ENCODE assay signal across 21 cellular contexts in the genomic region with DNA sequence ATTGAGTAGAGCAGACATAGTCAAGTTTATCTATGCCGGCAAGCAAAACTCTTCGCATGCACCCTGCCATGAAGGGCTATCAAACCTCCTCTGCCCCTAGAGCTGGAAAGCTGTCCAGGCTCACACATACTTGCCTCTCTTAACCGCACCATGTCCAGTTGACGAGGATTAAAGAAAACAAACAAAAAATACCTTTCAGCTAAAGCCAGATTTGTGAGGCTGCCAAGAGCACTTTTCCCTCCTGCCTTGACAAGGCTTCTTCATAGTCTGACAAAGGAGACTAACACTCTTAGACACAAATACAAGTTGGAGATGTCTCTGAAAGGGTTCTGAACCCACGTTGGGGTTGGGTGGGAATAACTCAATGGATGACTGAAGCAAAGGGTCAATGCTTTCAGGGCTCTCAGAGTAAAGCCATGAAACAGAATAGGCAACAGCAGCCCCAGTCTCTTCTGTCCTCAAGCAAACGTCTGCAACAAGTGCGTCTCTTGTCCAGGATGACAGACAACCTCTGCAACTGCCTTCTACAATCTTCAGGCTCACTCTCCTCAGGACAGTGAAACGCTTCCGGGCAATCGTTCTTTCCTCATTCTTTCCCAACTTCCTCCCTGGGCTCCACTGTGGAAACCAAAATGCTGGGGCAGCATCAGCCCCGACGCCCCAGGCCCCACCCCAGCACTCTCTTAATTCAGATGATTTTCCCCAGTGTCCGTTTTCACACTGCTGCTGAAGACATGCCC. TPM values are rescaled to one million over a fixed set of nuclear protein-coding genes. Genes with fewer than 3 reads are reported as not detected.
DNase-seq lines count a peak whose midpoint lies in the region; FAIRE-seq and TF ChIP-seq lines count a peak whose summit lies in the region.
"Had no signal": no experiment of that assay in that cellular context is flagged by ENCODE, and none has a peak within 500 bp of the region (broad histone marks: within the 10 kb centered on the region; RNA-seq: fewer than 3 reads in every experiment).

No MANE protein-coding gene starts in this region.

- H3K79me2 ChIP-seq in astrocyte (ENCODE audit: insufficient read depth, low read length) = peaks cover 37% of the 10 kb centered on the region
- H3K79me2 ChIP-seq in MM.1S (ENCODE audit: low read length) = no peaks in the 10 kb centered on the region

- DNase-seq in AG04450 (ENCODE audit: low read depth, low spot score) (peak; percentile 55), NOMO-1 treated with DMSO at 0.1 percent for 48 hours (lab: John Stamatoyannopoulos, UW; ENCODE audit: unreplicated experiment) (peak; percentile 42), astrocyte (ENCODE audit: low read depth) (peak; percentile 88), iris pigment epithelial cell (ENCODE audit: low read depth) (peak; percentile 95), MM.1S (no peak), amygdala (lab: John Stamatoyannopoulos, UW) (no peak), ACHN (no peak), NCI-H345 treated with DMSO at 0.1 percent for 48 hours (lab: John Stamatoyannopoulos, UW; ENCODE audit: unreplicated experiment) (no peak)
- DNase-seq: activated CD4-positive, alpha-beta T cell treated with anti-CD3 and anti-CD28 coated beads, Interleukin-2, amount 50 U/mL, for 4 hours; activated T-cell treated with anti-CD3 and anti-CD28 coated beads, Interleukin-2, amount 50 U/mL, for 24 hours; effector CD4-positive, alpha-beta T cell; heart right ventricle; islet precursor cell; retina; stimulated activated CD4-positive, alpha-beta T cell treated with anti-CD3 and anti-CD28 coated beads, Interleukin-15, amount 100 ng/mL, for 24 hours; stimulated activated naive CD4-positive, alpha-beta T cell had no signal

- H3K36me3 Mint-ChIP-seq in astrocyte (ENCODE audit: low read depth, unreplicated experiment) = peaks cover 28% of the 10 kb centered on the region

- H3K36me3 ChIP-seq in astrocyte (ENCODE audit: insufficient read depth, low read length) = no peaks in the 10 kb centered on the region
- H3K36me3 ChIP-seq in MM.1S (replicated peaks; ENCODE audit: insufficient read depth, low read length) = no peaks in the 10 kb centered on the region
- H3K36me3 ChIP-seq: HAP-1, heart right ventricle had no signal

- peaks cover 5% of the 10 kb centered on the region for H3K9me3 Mint-ChIP-seq in astrocyte (ENCODE audit: unreplicated experiment)
- H3K9me3 Mint-ChIP-seq: activated naive CD4-positive, alpha-beta T cell treated with anti-CD3 and anti-CD28 coated beads, Interleukin-2, amount 50 U/mL, for 24 hours had no signal

- H3K27ac Mint-ChIP-seq in astrocyte (ENCODE audit: unreplicated experiment) = peak overlapping the region; percentile 88
- H3K27ac Mint-ChIP-seq: activated naive CD4-positive, alpha-beta T cell treated with anti-CD3 and anti-CD28 coated beads, Interleukin-2, amount 50 U/mL, for 24 hours; activated T-cell treated with anti-CD3 and anti-CD28 coated beads, Interleukin-2, amount 50 U/mL, for 24 hours; type B pancreatic cell had no signal

- H3K4me1 Mint-ChIP-seq in astrocyte (ENCODE audit: low read depth, unreplicated experiment) = peaks cover 9% of the 10 kb centered on the region
- H3K4me1 Mint-ChIP-seq: activated naive CD4-positive, alpha-beta T cell treated with anti-CD3 and anti-CD28 coated beads, Interleukin-2, amount 50 U/mL, for 24 hours had no signal

- no peak overlapping the region for H3K4me3 ChIP-seq in AG04450 (ENCODE audit: low read depth, low read length)
- H3K4me3 ChIP-seq in astrocyte (ENCODE audit: insufficient read depth, low read depth, low read length) = no peak overlapping the region
- no peak overlapping the region for H3K4me3 ChIP-seq in MM.1S (ENCODE audit: low read length)
- H3K4me3 ChIP-seq: HAP-1, heart right ventricle had no signal

- H2AFZ ChIP-seq in astrocyte (ENCODE audit: low read depth, low read length) (no peak overlapping the region), MM.1S (ENCODE audit: low read length) (no peak overlapping the region)

- CTCF ChIA-PET in AG04450 (lab: Charles Lee) = interaction anchor here (0.8 to 2.3 kb wide), 3 partner anchors 13 to 155 kb away, joined by 3 to 12 read pairs (median 8); no protein-coding TSS in a partner anchor

- no peak for FAIRE-seq in astrocyte (lab: Jason Lieb, UNC)
- FAIRE-seq: A204.1, TTC549 had no signal

- H3K27me3 ChIP-seq in AG04450 (ENCODE audit: control insufficient read depth, insufficient read depth, low read length) (no peaks in the 10 kb centered on the region), astrocyte (ENCODE audit: insufficient read depth, low read length) (no peaks in the 10 kb centered on the region), MM.1S (replicated peaks; ENCODE audit: insufficient read depth, low read length) (no peaks in the 10 kb centered on the region)
- H3K27me3 ChIP-seq: heart right ventricle had no signal

- H4K20me1 ChIP-seq in astrocyte (ENCODE audit: insufficient read depth, low read length) (no peaks in the 10 kb centered on the region), MM.1S (ENCODE audit: insufficient read depth, low read length) (no peaks in the 10 kb centered on the region)

- peak overlapping the region; percentile 67 for H3K9ac ChIP-seq in astrocyte (ENCODE audit: low read length)
- no peak overlapping the region for H3K9ac ChIP-seq in MM.1S (ENCODE audit: low read length)

- H3K27ac ChIP-seq in AG04450 (ENCODE audit: low read depth, low read length) (peak overlapping the region; percentile 89), astrocyte (ENCODE audit: low read depth, low read length) (peak overlapping the region; percentile 87), MM.1S (ENCODE audit: low read length) (no peak overlapping the region)
- H3K27ac ChIP-seq: heart right ventricle had no signal

- no peaks in the 10 kb centered on the region for H3F3A ChIP-seq in MM.1S (ENCODE audit: insufficient read depth, low read length)

- H3K4me1 ChIP-seq in astrocyte (ENCODE audit: insufficient read depth, low read length) (peaks cover 19% of the 10 kb centered on the region), MM.1S (ENCODE audit: low read length) (no peaks in the 10 kb centered on the region)
- H3K4me1 ChIP-seq: HAP-1, heart right ventricle had no signal

- POLR2A ChIA-PET in AG04450 (lab: Yijun Ruan, JAX) = interaction anchor here (1.9 to 2.0 kb wide), 2 partner anchors 18 to 58 kb away, joined by 9 to 11 read pairs; partner anchors contain the start of gene AGPAT4

- TF ChIP-seq CTCF in AG04450 (IDR thresholded peaks at IDR 0.05; ENCODE audit: low read depth, low read length) (no peak), astrocyte (IDR thresholded peaks at IDR 0.05; ENCODE audit: insufficient read depth, low read depth, low read length) (no peak), MM.1S (IDR thresholded peaks at IDR 0.05; ENCODE audit: low read length) (no peak)

- H3K27me3 Mint-ChIP-seq in astrocyte (ENCODE audit: low read depth, unreplicated experiment) = no peaks in the 10 kb centered on the region
- H3K27me3 Mint-ChIP-seq: activated naive CD4-positive, alpha-beta T cell treated with anti-CD3 and anti-CD28 coated beads, Interleukin-2, amount 50 U/mL, for 24 hours; activated T-cell treated with anti-CD3 and anti-CD28 coated beads, Interleukin-2, amount 50 U/mL, for 24 hours; type B pancreatic cell had no signal

- H3K9me3 ChIP-seq in AG04450 (ENCODE audit: control insufficient read depth, insufficient read depth, low read length) = peaks cover 2% of the 10 kb centered on the region; the same call in 1 of the 2 replicates
- no peaks in the 10 kb centered on the region for H3K9me3 ChIP-seq in astrocyte (ENCODE audit: insufficient read depth, low read depth, low read length)
- no peaks in the 10 kb centered on the region for H3K9me3 ChIP-seq in MM.1S (replicated peaks; ENCODE audit: insufficient read depth, low read length)

- in situ Hi-C loops in ACHN (cut with HindIII; ENCODE audit: low pct_ligation_motif_present, low pct_unique_long_range_greater_than_20kb, low sequenced_read_pairs) = no loop called here

- H3K9me2 ChIP-seq in MM.1S (replicated peaks; ENCODE audit: insufficient read depth, low read length) = no peaks in the 10 kb centered on the region

- no peak overlapping the region for H3K4me3 Mint-ChIP-seq in astrocyte (ENCODE audit: unreplicated experiment)
- H3K4me3 Mint-ChIP-seq: activated naive CD4-positive, alpha-beta T cell treated with anti-CD3 and anti-CD28 coated beads, Interleukin-2, amount 50 U/mL, for 24 hours; activated T-cell treated with anti-CD3 and anti-CD28 coated beads, Interleukin-2, amount 50 U/mL, for 24 hours; type B pancreatic cell had no signal

- H3K4me2 ChIP-seq in astrocyte (ENCODE audit: low read length) = peak overlapping the region; percentile 52
- H3K4me2 ChIP-seq in MM.1S (ENCODE audit: low read depth, low read length) = no peak overlapping the region

RNA-seq across cellular contexts. Expression of gene AGPAT4, which starts 57.8 kb away (rescaled TPM):
- 7.8 and 10.0 TPM in 2 replicates for polyA plus RNA-seq in AG04450 (2011; rRNA removed)
- 11.9 and 21.1 TPM in 2 replicates for polyA minus RNA-seq in AG04450 (2011; rRNA and poly(A)+ RNA removed)
- total RNA-seq in astrocyte = 27.2 and 27.9 TPM in 2 replicates

Comparison
In these comparisons a context has a peak if more than half of its experiments do, and no peak if none do; other contexts are left out.
1. DNase-seq: peak in AG04450 (single experiment), NOMO-1 treated with DMSO at 0.1 percent for 48 hours (single experiment), astrocyte (single experiment) and iris pigment epithelial cell (single experiment); none in MM.1S (single experiment), amygdala (0 of 56), ACHN (single experiment) and NCI-H345 treated with DMSO at 0.1 percent for 48 hours (single experiment).